In genomic region chr16:13956635-13957196, GRCh38 we compare ENCODE assay signal across 9 cellular contexts. TPM values are rescaled to one million over a fixed set of nuclear protein-coding genes. Genes with fewer than 3 reads are reported as not detected.
DNase-seq lines count a peak whose midpoint lies in the region; ATAC-seq, FAIRE-seq and TF ChIP-seq lines count a peak whose summit lies in the region.
"Had no signal": no experiment of that assay in that cellular context is flagged by ENCODE, and none has a peak within 500 bp of the region (broad histone marks: within the 10 kb centered on the region; RNA-seq: fewer than 3 reads in every experiment).

No MANE protein-coding gene starts in this region.

- POLR2A ChIA-PET in Panc1 (lab: Charles Lee): no interaction called here

- H3K27me3 ChIP-seq in heart right ventricle (no peaks in the 10 kb centered on the region), Panc1 (ENCODE audit: control insufficient read depth, insufficient read depth, low read length) (no peaks in the 10 kb centered on the region), transverse colon (no peaks in the 10 kb centered on the region)

- H3K4me1 ChIP-seq in heart right ventricle (peaks cover 0 to 43% (median 15%) of the 10 kb centered on the region in 9 donors), Panc1 (ENCODE audit: control insufficient read depth, insufficient read depth, low read length) (peaks cover 46% of the 10 kb centered on the region), transverse colon (peaks cover 8 to 21% (median 12%) of the 10 kb centered on the region in 4 donors)

- 63 to 79% methylated on average over 14 of the region's 14 CpGs for WGBS in heart right ventricle, 2 donors
- 53 to 57% methylated on average over 12 to 14 of the region's 14 CpGs for WGBS in transverse colon (ENCODE audit: low coverage in 1 of 2), 2 donors

- intact Hi-C loops in heart right ventricle (cut with DNase I): loop anchor here in 1 of 10 donors (5.0 kb wide), 1 partner anchor 46 kb away; no protein-coding TSS in a partner anchor
- intact Hi-C loops in cardiac septum (cut with DNase I): loop anchor here (5.0 kb wide), 1 partner anchor 61 kb away; no protein-coding TSS in a partner anchor
- intact Hi-C loops in Panc1 (cut with micrococcal nuclease; ENCODE audit: unreplicated experiment): loop anchor here (5.0 to 10.0 kb wide), 2 partner anchors 61 to 118 kb away; partner anchors contain the start of gene MRTFB
- intact Hi-C loops in transverse colon (cut with DNase I; ENCODE audit: low total_unique reads): no loop called here

- CTCF ChIA-PET in Panc1 (lab: Charles Lee): interaction anchor here (0.6 to 0.9 kb wide), 2 partner anchors 33 to 488 kb away, joined by 3 to 6 read pairs; no protein-coding TSS in a partner anchor

- H3K36me3 ChIP-seq in heart right ventricle (no peaks in the 10 kb centered on the region), Panc1 (ENCODE audit: control insufficient read depth, insufficient read depth, low read length) (no peaks in the 10 kb centered on the region), transverse colon (no peaks in the 10 kb centered on the region)

- no peaks in the 10 kb centered on the region for H3K9me3 ChIP-seq in heart right ventricle
- H3K9me3 ChIP-seq in Panc1 (ENCODE audit: control insufficient read depth, insufficient read depth, low read depth, low read length): no peaks in the 10 kb centered on the region
- H3K9me3 ChIP-seq in transverse colon: no peaks in the 10 kb centered on the region

- H3K27ac ChIP-seq in heart right ventricle (peak overlapping the region in 8 of 10 donors; percentile 27 to 89 (median 70)), Panc1 (ENCODE audit: low read length) (peak overlapping the region; percentile 95), transverse colon (peak overlapping the region; percentile 66 to 87 (median 70))

- ATAC-seq in heart right ventricle: peak in 1 of 8 donors; percentile 4
- ATAC-seq in Panc1: no peak; the same call in 1 of the 2 replicates
- no peak for ATAC-seq in GM18511 (IDR thresholded peaks at IDR 0.05; ENCODE audit: unreplicated experiment)

- in situ Hi-C loops in Panc1 (cut with HindIII; ENCODE audit: low pct_unique_long_range_greater_than_20kb, low sequenced_read_pairs) (no loop called here), transverse colon (cut with MboI; ENCODE audit: low pct_ligation_motif_present in 1 of 4, low pct_unique_long_range_greater_than_20kb in 1 of 4, low sequenced_read_pairs in 3 of 4) (no loop called here)

- FAIRE-seq in urothelium cell line (lab: Jason Lieb, UNC): no peak

- no TSS peak for BruUV-seq in Panc1 (replicated peaks; lab: Mats Ljungman, UMichigan)

- no peak for TF ChIP-seq POLR2A in transverse colon (IDR thresholded peaks at IDR 0.05)

- no peak for TF ChIP-seq CTCF in heart right ventricle (IDR thresholded peaks at IDR 0.05)
- TF ChIP-seq CTCF in Panc1 (IDR thresholded peaks at IDR 0.05): no peak
- no peak for TF ChIP-seq CTCF in fibroblast of pulmonary artery (IDR thresholded peaks at IDR 0.05; ENCODE audit: low read length, missing control alignments)
- TF ChIP-seq CTCF in transverse colon (IDR thresholded peaks at IDR 0.05): no peak

- no peak for TF ChIP-seq EP300 in transverse colon (IDR thresholded peaks at IDR 0.05; ENCODE audit: low read depth)

- H3K4me3 ChIP-seq in heart right ventricle (peak overlapping the region in 6 of 10 donors; percentile 24 to 37 (median 32)), Panc1 (ENCODE audit: low read depth in 2 of 2, low read length in 2 of 2) (peak overlapping the region; percentile 33 to 63), fibroblast of pulmonary artery (replicated peaks; ENCODE audit: low read depth, low read length) (peak overlapping the region; percentile 46), transverse colon (peak overlapping the region in 2 of 4 donors; percentile 8 to 33)

- no peak for DNase-seq in heart right ventricle
- DNase-seq in cardiac septum (ENCODE audit: low spot score): no peak
- DNase-seq in Panc1 (ENCODE audit: low read depth, low spot score): peak; percentile 8
- DNase-seq in fibroblast of pulmonary artery (ENCODE audit: low read depth): no peak
- no peak for DNase-seq in transverse colon
- no peak for DNase-seq in stimulated activated CD8-positive, alpha-beta memory T cell treated with anti-CD3 and anti-CD28 coated beads, Interleukin-4, amount 100 ng/mL, for 48 hours
- no peak for DNase-seq in urothelium cell line (ENCODE audit: low spot score)
- DNase-seq: GF-D8 had no signal

RNA-seq across cellular contexts. Expression of gene ERCC4, which starts 36.8 kb away (rescaled TPM):
- total RNA-seq in heart right ventricle (10 to 100 TPM in 5 of 10 donors, 1 to 10 TPM in 5; 5.1 to 13.1 (median 10.2) TPM), cardiac septum (12.4 TPM), Panc1 (2021; ENCODE audit: unreplicated experiment) (23.4 TPM), transverse colon (10 to 100 TPM in 1 of 4 donors, 1 to 10 TPM in 3; 3.8 to 14.1 (median 4.8) TPM)
- polyA plus RNA-seq in heart right ventricle: 1 to 10 TPM; 1.3 to 2.0 TPM
- polyA plus RNA-seq in Panc1 (2012; ENCODE audit: insufficient read length): 11.0 TPM
